1 cellular context compared by ENCODE assay signal in genomic region chr1:121205786-121206711, GRCh38. TPM values are rescaled to one million over a fixed set of nuclear protein-coding genes. Genes with fewer than 3 reads are reported as not detected.
"Had no signal": no experiment of that assay in that cellular context is flagged by ENCODE, and none has a peak within 500 bp of the region (broad histone marks: within the 10 kb centered on the region; RNA-seq: fewer than 3 reads in every experiment).

No MANE protein-coding gene starts in this region.

RNA-seq across cellular contexts. Expression of gene FAM72B, which starts 21.9 kb away (rescaled TPM):
- total RNA-seq: gastrocnemius medialis had no signal
